16 cellular contexts compared by ENCODE assay signal in the genomic region with DNA sequence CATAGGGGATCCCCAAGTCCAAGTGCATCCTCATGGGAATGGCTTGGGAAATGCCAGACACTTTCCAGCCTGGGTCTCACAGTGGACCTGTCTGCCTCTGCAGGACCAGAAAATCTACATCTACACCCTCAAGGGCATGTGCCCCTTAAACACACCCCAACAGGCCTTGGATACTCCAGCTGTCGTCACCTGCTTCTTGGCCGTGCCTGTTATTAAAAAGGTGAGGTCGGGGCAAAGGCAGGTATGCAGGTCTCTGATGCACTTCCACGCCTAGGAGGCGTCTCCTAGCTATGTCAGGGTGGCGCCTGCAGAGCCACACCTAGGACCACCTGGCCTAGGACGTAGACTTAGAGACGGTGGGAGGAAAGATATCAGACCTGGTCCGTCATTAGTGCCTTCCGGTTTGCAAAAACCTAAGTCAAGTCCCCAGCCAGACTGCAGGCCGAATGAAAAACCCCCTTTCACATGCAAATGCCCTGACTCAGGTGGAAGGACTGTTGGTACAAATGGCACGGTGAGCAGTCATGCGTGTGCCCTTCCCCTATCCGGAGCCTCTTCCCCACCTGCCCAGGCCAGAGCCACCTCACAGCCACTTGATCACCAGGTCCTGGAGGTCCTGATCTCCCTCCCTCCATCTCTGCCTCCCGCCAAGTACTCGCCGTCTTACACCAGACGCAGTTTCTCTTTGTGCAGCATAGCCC.
DNase-seq lines count a peak whose midpoint lies in the region; ATAC-seq, FAIRE-seq and TF ChIP-seq lines count a peak whose summit lies in the region.
"Had no signal": no experiment of that assay in that cellular context is flagged by ENCODE, and none has a peak within 500 bp of the region (broad histone marks: within the 10 kb centered on the region; RNA-seq: fewer than 3 reads in every experiment).

No MANE protein-coding gene starts in this region.

- no peaks in the 10 kb centered on the region for H3K4me1 ChIP-seq in naive thymus-derived CD4-positive, alpha-beta T cell (ENCODE audit: control insufficient read depth in 2 of 2, insufficient read depth in 2 of 2, low read length in 2 of 2)

- TF ChIP-seq CTCF in WERI-Rb-1 (IDR thresholded peaks at IDR 0.05; ENCODE audit: low read depth, low read length): no peak

- peak; percentile 90 for FAIRE-seq in GM12892 (lab: Jason Lieb, UNC)
- no peak for FAIRE-seq in frontal cortex (lab: Jason Lieb, UNC)

- TF ChIP-seq POLR2A in GM12892 (IDR thresholded peaks at IDR 0.05; ENCODE audit: low read depth, low read length): no peak

- H3K27me3 ChIP-seq in naive thymus-derived CD4-positive, alpha-beta T cell (ENCODE audit: control insufficient read depth in 2 of 2, insufficient read depth in 2 of 2, low read length in 2 of 2): no peaks in the 10 kb centered on the region
- H3K27me3 ChIP-seq in WERI-Rb-1 (ENCODE audit: insufficient read depth, low read depth, severe bottlenecking): no peaks in the 10 kb centered on the region
- H3K27me3 ChIP-seq: dorsolateral prefrontal cortex, gastroesophageal sphincter had no signal

- H3K4me1 Mint-ChIP-seq in naive thymus-derived CD4-positive, alpha-beta T cell: peaks cover 0 to 3% (median 0%) of the 10 kb centered on the region in 7 donors
- H3K4me1 Mint-ChIP-seq: CD14-positive monocyte had no signal

- CTCF ChIA-PET in naive thymus-derived CD4-positive, alpha-beta T cell (lab: Charles Lee): no interaction called here

- no peak overlapping the region for H3K4me3 Mint-ChIP-seq in naive thymus-derived CD4-positive, alpha-beta T cell
- H3K4me3 Mint-ChIP-seq: activated CD4-positive, alpha-beta memory T cell treated with anti-CD3 and anti-CD28 coated beads for 36 hours; CD14-positive monocyte had no signal

- H3K27me3 Mint-ChIP-seq in naive thymus-derived CD4-positive, alpha-beta T cell: no peaks in the 10 kb centered on the region

- H3K36me3 ChIP-seq in naive thymus-derived CD4-positive, alpha-beta T cell (ENCODE audit: control insufficient read depth in 2 of 3, insufficient read depth in 3 of 3, low read length in 3 of 3): no peaks in the 10 kb centered on the region
- H3K36me3 ChIP-seq in WERI-Rb-1: no peaks in the 10 kb centered on the region

- peaks cover 0 to 1% (median 0%) of the 10 kb centered on the region in 11 donors for H3K9me3 Mint-ChIP-seq in naive thymus-derived CD4-positive, alpha-beta T cell
- H3K9me3 Mint-ChIP-seq: activated CD4-positive, alpha-beta memory T cell treated with anti-CD3 and anti-CD28 coated beads for 36 hours had no signal

- no peak overlapping the region for H3K27ac Mint-ChIP-seq in naive thymus-derived CD4-positive, alpha-beta T cell
- H3K27ac Mint-ChIP-seq: activated CD4-positive, alpha-beta memory T cell treated with anti-CD3 and anti-CD28 coated beads for 36 hours had no signal

- POLR2A ChIA-PET in naive thymus-derived CD4-positive, alpha-beta T cell (lab: Charles Lee): no interaction called here

- H3K4me3 ChIP-seq in naive thymus-derived CD4-positive, alpha-beta T cell (ENCODE audit: low read length): no peak overlapping the region
- H3K4me3 ChIP-seq in WERI-Rb-1 (ENCODE audit: low read depth, low read length): no peak overlapping the region
- H3K4me3 ChIP-seq: dorsolateral prefrontal cortex, gastroesophageal sphincter, GM23248, lung, prostate gland had no signal

- ATAC-seq in GM21717 (IDR thresholded peaks at IDR 0.05; ENCODE audit: unreplicated experiment): peak; percentile 73
- ATAC-seq in naive thymus-derived CD4-positive, alpha-beta T cell: peak; percentile 29
- ATAC-seq: gastroesophageal sphincter had no signal

- DNase-seq in GM12892 (ENCODE audit: insufficient read length) (no peak), NCI-H526 (lab: John Stamatoyannopoulos, UW) (peak; percentile 60 to 83), OCI-M2 (lab: John Stamatoyannopoulos, UW; ENCODE audit: unreplicated experiment) (no peak), frontal cortex (ENCODE audit: low spot score in 2 of 2) (no peak), WERI-Rb-1 (no peak), OCI-M1 (lab: John Stamatoyannopoulos, UW) (no peak)
- no peak for DNase-seq in naive thymus-derived CD4-positive, alpha-beta T cell
- DNase-seq: activated CD4-positive, alpha-beta memory T cell treated with anti-CD3 and anti-CD28 coated beads for 36 hours; GM23248 had no signal

- intact Hi-C loops in naive thymus-derived CD4-positive, alpha-beta T cell (cut with micrococcal nuclease): no loop called here

- no peak overlapping the region for H3K27ac ChIP-seq in naive thymus-derived CD4-positive, alpha-beta T cell (ENCODE audit: low read depth, low read length)
- H3K27ac ChIP-seq in WERI-Rb-1: no peak overlapping the region
- H3K27ac ChIP-seq: gastroesophageal sphincter, GM23248, HL-60, prostate gland had no signal

- no peaks in the 10 kb centered on the region for H3K9me3 ChIP-seq in naive thymus-derived CD4-positive, alpha-beta T cell (ENCODE audit: control insufficient read depth in 2 of 3, low read length in 3 of 3)
- no peaks in the 10 kb centered on the region for H3K9me3 ChIP-seq in WERI-Rb-1 (ENCODE audit: severe bottlenecking)
- H3K9me3 ChIP-seq: gastroesophageal sphincter, prostate gland had no signal

- no peaks in the 10 kb centered on the region for H3K36me3 Mint-ChIP-seq in naive thymus-derived CD4-positive, alpha-beta T cell
- H3K36me3 Mint-ChIP-seq: activated CD4-positive, alpha-beta memory T cell treated with anti-CD3 and anti-CD28 coated beads for 36 hours had no signal

Comparison
In these comparisons a context has a peak if more than half of its experiments do, and no peak if none do; other contexts are left out.
1. DNase-seq: peak in NCI-H526 (2 of 2); none in GM12892 (single experiment), naive thymus-derived CD4-positive, alpha-beta T cell (0 of 9), OCI-M2 (single experiment), frontal cortex (0 of 2), WERI-Rb-1 (single experiment) and OCI-M1 (single experiment).